In genomic region chr11:85771568-85771967, GRCh38 we compare ENCODE assay signal across 17 cellular contexts. TPM values are rescaled to one million over a fixed set of nuclear protein-coding genes. Genes with fewer than 3 reads are reported as not detected.
DNase-seq lines count a peak whose midpoint lies in the region; ATAC-seq and TF ChIP-seq lines count a peak whose summit lies in the region.
"Had no signal": no experiment of that assay in that cellular context is flagged by ENCODE, and none has a peak within 500 bp of the region (broad histone marks: within the 10 kb centered on the region; RNA-seq: fewer than 3 reads in every experiment).

No MANE protein-coding gene starts in this region.

- H3K4me1 Mint-ChIP-seq in nephron = peaks cover 35% of the 10 kb centered on the region

- H3K4me1 ChIP-seq in lower lobe of right lung (no peaks in the 10 kb centered on the region), stomach (peaks cover 0 to 9% (median 4%) of the 10 kb centered on the region in 4 donors)

- H3K27me3 ChIP-seq in lower lobe of right lung (ENCODE audit: low read depth) = no peaks in the 10 kb centered on the region
- no peaks in the 10 kb centered on the region for H3K27me3 ChIP-seq in stomach

- H3K36me3 ChIP-seq in lower lobe of right lung = no peaks in the 10 kb centered on the region
- H3K36me3 ChIP-seq in stomach = no peaks in the 10 kb centered on the region

- H3K27ac ChIP-seq in lower lobe of right lung = peak overlapping the region; percentile 12
- H3K27ac ChIP-seq in stomach = peak overlapping the region in 3 of 5 donors; percentile 30 to 55 (median 52)
- H3K27ac ChIP-seq: C4-2B had no signal

- H3K4me3 ChIP-seq in lower lobe of right lung = no peak overlapping the region
- no peak overlapping the region for H3K4me3 ChIP-seq in stomach

- ATAC-seq in lower lobe of right lung = no peak
- ATAC-seq in HG03196 (IDR thresholded peaks at IDR 0.05; ENCODE audit: unreplicated experiment) = no peak
- ATAC-seq in GM19397 (IDR thresholded peaks at IDR 0.05; ENCODE audit: unreplicated experiment) = no peak
- no peak for ATAC-seq in Right ventricle myocardium superior (ENCODE audit: poor library complexity)
- ATAC-seq: HCT116, HepG2 had no signal

- H3K4me3 Mint-ChIP-seq in nephron = no peak overlapping the region
- H3K4me3 Mint-ChIP-seq: CD4-positive, alpha-beta T cell; HFFc6 had no signal

- TF ChIP-seq CTCF in lower lobe of right lung (IDR thresholded peaks at IDR 0.05) (no peak), nephron (IDR thresholded peaks at IDR 0.05; ENCODE audit: unreplicated experiment in 3 of 3) (no peak), stomach (IDR thresholded peaks at IDR 0.05) (no peak)

- no peaks in the 10 kb centered on the region for H3K36me3 Mint-ChIP-seq in nephron (ENCODE audit: low read depth)

- no peaks in the 10 kb centered on the region for H3K9me3 ChIP-seq in lower lobe of right lung
- H3K9me3 ChIP-seq in stomach = peaks cover 0 to 7% (median 0%) of the 10 kb centered on the region in 4 donors

- H3K27me3 Mint-ChIP-seq in nephron (ENCODE audit: low read depth) = no peaks in the 10 kb centered on the region
- H3K27me3 Mint-ChIP-seq: CD4-positive, alpha-beta T cell had no signal

- TF ChIP-seq POLR2A in stomach (IDR thresholded peaks at IDR 0.05) = no peak

- H3K9me3 Mint-ChIP-seq in nephron = peaks cover 15% of the 10 kb centered on the region

- intact Hi-C loops in lower lobe of right lung (cut with DNase I) (no loop called here), stomach (cut with DNase I; ENCODE audit: low total_unique reads) (no loop called here), Right ventricle myocardium superior (cut with DNase I) (no loop called here)

- 77 to 92% (median 85%) methylated on average over 3 of the region's 3 CpGs for WGBS in stomach, 5 donors

- H3K27ac Mint-ChIP-seq in nephron = peak overlapping the region in 2 of 3 experiments; percentile 43 to 52
- H3K27ac Mint-ChIP-seq: CD4-positive, alpha-beta T cell; HFFc6 had no signal

- TF ChIP-seq EP300 in stomach (IDR thresholded peaks at IDR 0.05) = no peak

- DNase-seq in lower lobe of right lung = no peak
- no peak for DNase-seq in stomach
- no peak for DNase-seq in Right ventricle myocardium superior
- DNase-seq: ACHN; CD4-positive, alpha-beta T cell; DMS153; DMS79; GDM1; GOT3; H7; HFFc6 had no signal

RNA-seq across cellular contexts. Expression of gene SYTL2, which starts 39.4 kb away (rescaled TPM):
- total RNA-seq in lower lobe of right lung (23.6 TPM), stomach (100 to 1,000 TPM; 151 to 391 (median 255) TPM), Right ventricle myocardium superior (4.0 TPM)
- 10 to 100 TPM in 2 of 3 donors, 1 to 10 TPM in 1; 5.4 to 86.1 (median 11.4) TPM for polyA plus RNA-seq in stomach
